12 cellular contexts compared by ENCODE assay signal in the genomic region with DNA sequence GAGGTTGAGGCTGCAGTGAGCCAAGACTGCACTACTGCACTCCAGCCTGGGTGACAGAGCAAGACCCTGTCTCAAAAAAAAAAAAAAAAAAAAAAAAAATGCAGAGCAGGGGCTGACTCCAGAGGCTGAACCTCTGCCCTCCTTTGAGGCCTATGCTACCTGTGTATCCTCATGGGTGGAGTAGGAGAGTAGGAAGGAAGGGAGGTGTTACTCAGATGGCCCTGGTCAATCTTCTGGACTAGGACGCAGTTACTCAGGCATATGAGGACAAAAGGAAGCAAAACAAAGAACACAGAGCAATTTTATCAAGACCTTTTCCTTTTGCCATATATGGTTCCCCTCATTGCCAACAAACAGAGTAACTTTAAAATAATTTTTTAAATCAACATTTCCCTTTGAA. TPM values are rescaled to one million over a fixed set of nuclear protein-coding genes. Genes with fewer than 3 reads are reported as not detected.
A peak's percentile ranks its signal among the peaks of the same experiment; 100 is the strongest.
DNase-seq lines count a peak whose midpoint lies in the region; ATAC-seq and TF ChIP-seq lines count a peak whose summit lies in the region.
"Had no signal": no experiment of that assay in that cellular context is flagged by ENCODE, and none has a peak within 500 bp of the region (broad histone marks: within the 10 kb centered on the region; RNA-seq: fewer than 3 reads in every experiment).

No MANE protein-coding gene starts in this region.

- H3K79me2 ChIP-seq in fibroblast of lung (ENCODE audit: control insufficient read depth, insufficient read depth, low read length): peaks cover 34% of the 10 kb centered on the region

- TF ChIP-seq CTCF in fibroblast of lung (conservative IDR thresholded peaks at IDR 0.05 in 1 of 2, IDR thresholded peaks at IDR 0.05 in 1 of 2; ENCODE audit: low read depth in 1 of 2, low read length in 2 of 2) (no peak), natural killer cell (IDR thresholded peaks at IDR 0.05) (no peak), tibial nerve (IDR thresholded peaks at IDR 0.05) (no peak)

- H3K4me3 Mint-ChIP-seq in natural killer cell: peak overlapping the region; percentile 36
- H3K4me3 Mint-ChIP-seq: CD4-positive, alpha-beta T cell; stimulated activated memory B cell treated with anti-CD40 and anti-IgM and Interleukin-4, amounts not matched to agents 10 μg/mL and 1 μg/mL and 100 μg/mL, for 72 hours; T-cell had no signal

- TF ChIP-seq EP300 in tibial nerve (IDR thresholded peaks at IDR 0.05): no peak

- DNase-seq in fibroblast of lung (ENCODE audit: low read depth in 2 of 2): no peak
- no peak for DNase-seq in natural killer cell
- DNase-seq in tibial nerve (ENCODE audit: low spot score in 2 of 2): no peak
- DNase-seq in activated CD4-positive, CD25-positive, alpha-beta regulatory T cell treated with anti-CD3 and anti-CD28 coated beads, Interleukin-2, amount 50 U/mL, for 72 hours: no peak
- DNase-seq in T-helper 1 cell: no peak
- DNase-seq: activated CD4-positive, alpha-beta T cell treated with anti-CD3 and anti-CD28 coated beads, Interleukin-2, amount 50 U/mL, for 1 hour; CD4-positive, alpha-beta T cell; T-cell had no signal

- H3K27me3 ChIP-seq in fibroblast of lung (ENCODE audit: control insufficient read depth, insufficient read depth, low read length) (no peaks in the 10 kb centered on the region), tibial nerve (no peaks in the 10 kb centered on the region)
- H3K27me3 ChIP-seq: cardiac muscle cell had no signal

- peak overlapping the region; percentile 49 for H3K9ac ChIP-seq in fibroblast of lung (ENCODE audit: insufficient read depth, low read length)

- H3K27ac ChIP-seq in adipose tissue (ENCODE audit: low read depth, low read length) (peak overlapping the region; percentile 30), fibroblast of lung (ENCODE audit: insufficient read depth, low read length) (peak overlapping the region; percentile 75), tibial nerve (peak overlapping the region; percentile 70 to 88 (median 78))

- H3K4me1 ChIP-seq in fibroblast of lung (ENCODE audit: control insufficient read depth, extremely low read depth, insufficient read depth, low read length): peaks cover 20% of the 10 kb centered on the region
- peaks cover 3 to 70% (median 23%) of the 10 kb centered on the region in 4 donors for H3K4me1 ChIP-seq in tibial nerve

- H2AFZ ChIP-seq in fibroblast of lung (ENCODE audit: low read length): no peak overlapping the region

- no peaks in the 10 kb centered on the region for H3K27me3 Mint-ChIP-seq in natural killer cell (ENCODE audit: low read depth in 2 of 2)
- H3K27me3 Mint-ChIP-seq: CD4-positive, alpha-beta T cell; stimulated activated memory B cell treated with anti-CD40 and anti-IgM and Interleukin-4, amounts not matched to agents 10 μg/mL and 1 μg/mL and 100 μg/mL, for 72 hours; T-cell had no signal

- H3K36me3 ChIP-seq in fibroblast of lung (ENCODE audit: control insufficient read depth, insufficient read depth, low read length) (no peaks in the 10 kb centered on the region), tibial nerve (no peaks in the 10 kb centered on the region)
- H3K36me3 ChIP-seq: cardiac muscle cell had no signal

- peak overlapping the region; percentile 69 to 89 for H3K27ac Mint-ChIP-seq in natural killer cell
- H3K27ac Mint-ChIP-seq: CD4-positive, alpha-beta T cell; stimulated activated memory B cell treated with anti-CD40 and anti-IgM and Interleukin-4, amounts not matched to agents 10 μg/mL and 1 μg/mL and 100 μg/mL, for 72 hours; T-cell had no signal

- no peak for TF ChIP-seq POLR2A in tibial nerve (IDR thresholded peaks at IDR 0.05)

- no peaks in the 10 kb centered on the region for H4K20me1 ChIP-seq in fibroblast of lung (ENCODE audit: control insufficient read depth, extremely low read depth, insufficient read depth, low read length)

- peak overlapping the region; percentile 84 for H3K4me2 ChIP-seq in fibroblast of lung (ENCODE audit: extremely low read depth, insufficient read depth, low read length)

- H3K4me1 Mint-ChIP-seq in natural killer cell: peaks cover 81 to 86% of the 10 kb centered on the region in 2 donors
- H3K4me1 Mint-ChIP-seq: stimulated activated memory B cell treated with anti-CD40 and anti-IgM and Interleukin-4, amounts not matched to agents 10 μg/mL and 1 μg/mL and 100 μg/mL, for 72 hours had no signal

- WGBS in adipose tissue, 3 donors: 50 to 59% (median 57%) methylated on average over 1 of the region's 1 CpG
- 21 to 33% methylated on average over 1 of the region's 1 CpG for WGBS in tibial nerve, 2 donors

- H3K9me3 ChIP-seq in fibroblast of lung (ENCODE audit: control insufficient read depth, insufficient read depth, low read depth, low read length) (no peaks in the 10 kb centered on the region), tibial nerve (no peaks in the 10 kb centered on the region)

- peak overlapping the region; percentile 31 to 48 (median 42) for H3K4me3 ChIP-seq in fibroblast of lung (replicated peaks in 1 of 4; ENCODE audit: control extremely low read depth in 1 of 4, insufficient read depth in 1 of 4, low read depth in 3 of 4, low read length in 4 of 4)
- H3K4me3 ChIP-seq in tibial nerve: peak overlapping the region in 1 of 4 donors; percentile 39
- H3K4me3 ChIP-seq: cardiac muscle cell had no signal

- H3K36me3 Mint-ChIP-seq in natural killer cell: no peaks in the 10 kb centered on the region
- H3K36me3 Mint-ChIP-seq: stimulated activated memory B cell treated with anti-CD40 and anti-IgM and Interleukin-4, amounts not matched to agents 10 μg/mL and 1 μg/mL and 100 μg/mL, for 72 hours had no signal

- ATAC-seq in natural killer cell (no peak), GM21390 (IDR thresholded peaks at IDR 0.05; ENCODE audit: unreplicated experiment) (no peak)
- ATAC-seq: stimulated activated memory B cell treated with anti-CD40 and anti-IgM and Interleukin-4, amounts not matched to agents 10 μg/mL and 1 μg/mL and 100 μg/mL, for 72 hours; T-cell had no signal

- intact Hi-C loops in natural killer cell (cut with micrococcal nuclease): no loop called here

- no peaks in the 10 kb centered on the region for H3K9me3 Mint-ChIP-seq in natural killer cell
- H3K9me3 Mint-ChIP-seq: CD4-positive, alpha-beta T cell had no signal

RNA-seq across cellular contexts. Expression of gene TGFBR3, which starts 35.2 kb away (rescaled TPM):
- polyA plus RNA-seq in adipose tissue (10 to 100 TPM; 15.2 to 71.2 (median 43.4) TPM), fibroblast of lung (56.8 and 68.3 TPM in 2 replicates)
- total RNA-seq in fibroblast of lung (31.6 and 98.1 TPM in 2 replicates), natural killer cell (100 to 1,000 TPM; 225 to 274 (median 243) TPM), tibial nerve (100 to 1,000 TPM; 116 to 306 (median 171) TPM)
- 22.3 and 32.9 TPM in 2 replicates for polyA plus RNA-seq in fibroblast of lung (2012)
- polyA minus RNA-seq in fibroblast of lung (ENCODE audit: low replicate concordance): 115 and 133 TPM in 2 replicates
